8 cellular contexts compared by ENCODE assay signal in the genomic region with DNA sequence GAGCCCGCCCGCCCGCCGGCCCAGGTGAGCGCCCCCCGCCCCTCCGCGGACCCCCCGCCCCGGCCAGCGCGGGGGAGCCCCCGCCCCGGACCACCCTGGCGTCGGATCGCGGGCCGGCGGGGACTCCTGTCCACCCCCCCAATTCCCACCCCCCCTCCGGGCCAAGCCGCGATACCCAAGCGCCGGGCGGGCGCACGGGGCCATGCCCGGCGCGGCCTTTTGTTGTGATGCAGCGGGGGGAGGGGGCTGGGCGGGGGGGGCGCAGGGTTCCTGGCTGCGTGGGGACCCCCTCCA. TPM values are rescaled to one million over a fixed set of nuclear protein-coding genes. Genes with fewer than 3 reads are reported as not detected.
A peak's percentile ranks its signal among the peaks of the same experiment; 100 is the strongest.
DNase-seq lines count a peak whose midpoint lies in the region; ATAC-seq, FAIRE-seq and TF ChIP-seq lines count a peak whose summit lies in the region.

No MANE protein-coding gene starts in this region.

- H3K27me3 ChIP-seq in lung (ENCODE audit: control insufficient read depth, insufficient read depth) = no peaks in the 10 kb centered on the region

- H3K4me1 Mint-ChIP-seq in activated T-cell treated with anti-CD3 and anti-CD28 coated beads, Interleukin-2, amount 50 U/mL, for 72 hours (ENCODE audit: low read depth) = peaks cover 21% of the 10 kb centered on the region

- H3K4me3 ChIP-seq in astrocyte of the spinal cord (ENCODE audit: low read depth, low read length) (peak overlapping the region; percentile 54), lung (peak overlapping the region; percentile 52)

- FAIRE-seq in urothelium cell line (lab: Jason Lieb, UNC) = no peak

- peaks cover 0 to 2% of the 10 kb centered on the region in 2 donors for H3K9me3 Mint-ChIP-seq in activated T-cell treated with anti-CD3 and anti-CD28 coated beads, Interleukin-2, amount 50 U/mL, for 72 hours

- TF ChIP-seq CTCF in astrocyte of the spinal cord (IDR thresholded peaks at IDR 0.05; ENCODE audit: low read depth, low read length) (no peak), lung (IDR thresholded peaks at IDR 0.05; ENCODE audit: control extremely low read depth, extremely low read depth) (no peak)

- no peak overlapping the region for H3K4me3 Mint-ChIP-seq in activated T-cell treated with anti-CD3 and anti-CD28 coated beads, Interleukin-2, amount 50 U/mL, for 72 hours

- DNase-seq in activated T-cell treated with anti-CD3 and anti-CD28 coated beads, Interleukin-2, amount 50 U/mL, for 72 hours = no peak
- DNase-seq in activated T-cell treated with anti-CD3 and anti-CD28 coated beads, Interleukin-2, amount 50 U/mL, for 1 hour = no peak
- DNase-seq in astrocyte of the spinal cord (ENCODE audit: low read depth, low spot score) = no peak
- no peak for DNase-seq in lung (ENCODE audit: low spot score)
- peak; percentile 66 for DNase-seq in urothelium cell line (ENCODE audit: low spot score)
- DNase-seq in NK-92 treated with Interleukin-12 subunit alpha and Interleukin-12 subunit beta, amount 100 ng/mL, for 24 hours (lab: John Stamatoyannopoulos, UW) = no peak
- no peak for DNase-seq in NCI-H526 (lab: John Stamatoyannopoulos, UW)

- WGBS in lung, 2 donors = 0 to 2% methylated on average over 7 to 35 of the region's 35 CpGs

- peak overlapping the region in 1 of 2 donors; percentile 43 for H3K27ac ChIP-seq in lung (ENCODE audit: low read depth in 1 of 2, low read length in 1 of 2)

- H3K36me3 Mint-ChIP-seq in activated T-cell treated with anti-CD3 and anti-CD28 coated beads, Interleukin-2, amount 50 U/mL, for 72 hours (ENCODE audit: insufficient read depth in 2 of 2) = no peaks in the 10 kb centered on the region

- in situ Hi-C loops in astrocyte of the spinal cord (cut with HindIII; ENCODE audit: low sequenced_read_pairs) = no loop called here

- H3K36me3 ChIP-seq in lung (ENCODE audit: control insufficient read depth in 2 of 2, insufficient read depth in 2 of 2, low read length in 2 of 2) = peaks cover 0 to under 1% of the 10 kb centered on the region in 2 donors

- ATAC-seq in activated T-cell treated with anti-CD3 and anti-CD28 coated beads, Interleukin-2, amount 50 U/mL, for 72 hours (replicated peaks in 1 of 2) = peak; percentile 4 to 6
- no peak for ATAC-seq in lung (ENCODE audit: insufficient read depth, low FRiP score)
- ATAC-seq in GM18867 (IDR thresholded peaks at IDR 0.05; ENCODE audit: unreplicated experiment) = no peak

- no peaks in the 10 kb centered on the region for H3K9me3 ChIP-seq in lung (ENCODE audit: control insufficient read depth in 2 of 2, insufficient read depth in 1 of 2, low read length in 1 of 2)

- peaks cover 0 to 12% of the 10 kb centered on the region in 2 donors for H3K4me1 ChIP-seq in lung (ENCODE audit: control insufficient read depth in 2 of 2, insufficient read depth in 2 of 2, low read length in 2 of 2)

- H3K27ac Mint-ChIP-seq in activated T-cell treated with anti-CD3 and anti-CD28 coated beads, Interleukin-2, amount 50 U/mL, for 72 hours = no peak overlapping the region

- H3K27me3 Mint-ChIP-seq in activated T-cell treated with anti-CD3 and anti-CD28 coated beads, Interleukin-2, amount 50 U/mL, for 72 hours (ENCODE audit: low read depth) = no peaks in the 10 kb centered on the region

RNA-seq across cellular contexts. Expression of a gene that starts 0.2 kb away (rescaled TPM):
- 1 to 10 TPM; 5.1 to 6.2 TPM for total RNA-seq in activated T-cell treated with anti-CD3 and anti-CD28 coated beads, Interleukin-2, amount 50 U/mL, for 72 hours
- 10 to 100 TPM; 57.8 to 69.5 TPM for total RNA-seq in lung
- 10 to 100 TPM; 35.6 to 42.5 TPM for polyA plus RNA-seq in lung

RNA-seq across cellular contexts. Expression of a gene that starts 56.7 kb away (rescaled TPM):
- 10 to 100 TPM; 15.6 to 19.6 TPM for total RNA-seq in activated T-cell treated with anti-CD3 and anti-CD28 coated beads, Interleukin-2, amount 50 U/mL, for 72 hours
- total RNA-seq in lung = 10 to 100 TPM; 20.8 to 37.3 TPM
- polyA plus RNA-seq in lung = 10 to 100 TPM; 41.4 to 57.4 TPM

Comparison
In these comparisons a context has a peak if more than half of its experiments do, and no peak if none do; other contexts are left out.
1. ATAC-seq: peak in activated T-cell treated with anti-CD3 and anti-CD28 coated beads, Interleukin-2, amount 50 U/mL, for 72 hours (2 of 2); none in lung (single experiment) and GM18867 (single experiment).
2. RNA of a gene that starts 0.2 kb away (total RNA-seq): 57.8 to 69.5 TPM in lung; 5.1 to 6.2 TPM in activated T-cell treated with anti-CD3 and anti-CD28 coated beads, Interleukin-2, amount 50 U/mL, for 72 hours; every median in the first group is over 4 times any median in the second.